In genomic region chr17:78723001-78723796, GRCh38 we compare ENCODE assay signal across 8 cellular contexts. TPM values are rescaled to one million over a fixed set of nuclear protein-coding genes. Genes with fewer than 3 reads are reported as not detected.
A peak's percentile ranks its signal among the peaks of the same experiment; 100 is the strongest.
DNase-seq lines count a peak whose midpoint lies in the region; ATAC-seq and TF ChIP-seq lines count a peak whose summit lies in the region.

No MANE protein-coding gene starts in this region.

- peaks cover 82% of the 10 kb centered on the region for H3K4me1 ChIP-seq in lower lobe of right lung

- no peaks in the 10 kb centered on the region for H3K9me3 Mint-ChIP-seq in type B pancreatic cell

- H3K27ac ChIP-seq in lower lobe of right lung = peak overlapping the region; percentile 7

- H3K27ac Mint-ChIP-seq in type B pancreatic cell = no peak overlapping the region

- intact Hi-C loops in lower lobe of right lung (cut with DNase I) = no loop called here

- H3K4me3 ChIP-seq in lower lobe of right lung = peak overlapping the region; percentile 14

- H3K27me3 Mint-ChIP-seq in type B pancreatic cell = no peaks in the 10 kb centered on the region

- H3K27me3 ChIP-seq in lower lobe of right lung (ENCODE audit: low read depth) = no peaks in the 10 kb centered on the region

- peak; percentile 96 for DNase-seq in Ammon's horn (ENCODE audit: low spot score)
- DNase-seq in NCI-H1092 (lab: John Stamatoyannopoulos, UW) = peak; percentile 30
- DNase-seq in cerebellar cortex (ENCODE audit: low spot score) = peak; percentile 87
- DNase-seq in lower lobe of right lung = no peak
- DNase-seq in type B pancreatic cell (ENCODE audit: extremely low spot score, unreplicated experiment) = peak; percentile 81
- DNase-seq in GDM1 (lab: John Stamatoyannopoulos, UW) = no peak
- DNase-seq in NCI-H2029 (lab: John Stamatoyannopoulos, UW) = no peak

- peak overlapping the region; percentile 83 for H3K4me3 Mint-ChIP-seq in type B pancreatic cell

- no peak for TF ChIP-seq CTCF in lower lobe of right lung (IDR thresholded peaks at IDR 0.05)
- no peak for TF ChIP-seq CTCF in type B pancreatic cell (conservative IDR thresholded peaks at IDR 0.05)

- ATAC-seq in lower lobe of right lung (peak; percentile 19 to 43), HG02588 (IDR thresholded peaks at IDR 0.05; ENCODE audit: unreplicated experiment) (no peak)

- H3K4me1 Mint-ChIP-seq in type B pancreatic cell (ENCODE audit: unreplicated experiment) = peaks cover 62% of the 10 kb centered on the region

- H3K36me3 Mint-ChIP-seq in type B pancreatic cell = no peaks in the 10 kb centered on the region

- H3K36me3 ChIP-seq in lower lobe of right lung = peaks cover 14% of the 10 kb centered on the region

- H3K9me3 ChIP-seq in lower lobe of right lung = no peaks in the 10 kb centered on the region

RNA-seq across cellular contexts. Expression of gene CYTH1, which starts 58.9 kb away (rescaled TPM):
- total RNA-seq in lower lobe of right lung = 110 TPM
- 18.8 and 30.3 TPM in 2 replicates for total RNA-seq in type B pancreatic cell (ENCODE audit: low replicate concordance)

Comparison
In these comparisons a context has a peak if more than half of its experiments do, and no peak if none do; other contexts are left out.
1. DNase-seq: peak in Ammon's horn (single experiment), NCI-H1092 (single experiment), cerebellar cortex (single experiment) and type B pancreatic cell (single experiment); none in lower lobe of right lung (single experiment), GDM1 (single experiment) and NCI-H2029 (single experiment).